Comparison of ENCODE assay signal across 8 cellular contexts in the genomic region with DNA sequence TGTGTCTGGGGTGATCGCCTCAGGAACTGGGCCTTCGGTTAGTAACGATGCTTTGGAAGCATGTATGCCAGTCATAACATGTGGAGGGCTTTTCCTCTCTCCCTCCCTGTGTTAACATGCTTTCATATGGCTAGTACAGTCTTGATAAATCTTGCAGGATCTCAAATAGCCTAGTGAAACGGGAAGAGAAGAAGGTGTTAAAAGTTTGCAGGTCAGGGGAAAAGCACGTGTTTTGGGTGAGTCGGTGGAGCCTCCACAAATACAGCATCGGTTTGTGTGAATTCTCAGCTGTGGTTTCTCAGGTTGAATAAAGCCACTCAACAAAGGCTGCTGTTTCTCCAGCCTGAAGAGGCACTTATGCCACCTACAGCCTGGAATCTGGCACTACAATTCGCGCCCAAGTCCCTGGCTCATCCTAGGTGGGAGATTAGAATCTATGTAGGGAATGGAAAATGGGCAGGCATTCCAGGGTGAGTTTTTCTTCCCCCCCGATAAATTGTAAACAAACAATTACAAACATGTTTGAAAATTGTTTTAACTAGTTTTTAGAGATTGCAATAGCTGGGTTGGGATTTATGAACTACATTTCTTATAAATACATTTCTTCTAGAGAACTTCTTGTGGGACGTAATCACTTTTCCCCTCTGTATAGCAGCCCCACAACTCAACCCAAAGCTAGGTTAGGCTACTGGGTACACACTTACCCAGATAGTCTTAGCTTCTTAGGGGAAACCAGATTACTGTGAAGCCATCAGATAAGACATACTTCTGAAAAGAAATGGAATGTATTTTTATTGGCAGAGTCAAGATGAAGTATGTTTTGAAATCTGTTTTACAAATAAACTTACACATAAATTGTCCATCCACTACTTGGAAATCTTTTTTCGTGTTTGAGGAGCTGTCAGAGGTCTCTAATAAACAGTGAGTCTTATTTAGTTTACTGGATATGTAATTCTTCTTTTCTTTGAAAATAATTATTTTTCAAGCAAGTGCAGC. TPM values are rescaled to one million over a fixed set of nuclear protein-coding genes. Genes with fewer than 3 reads are reported as not detected.
DNase-seq lines count a peak whose midpoint lies in the region; ATAC-seq and TF ChIP-seq lines count a peak whose summit lies in the region.

No MANE protein-coding gene starts in this region.

- no peak overlapping the region for H3K9ac ChIP-seq in adipocyte (ENCODE audit: low read length)

- DNase-seq in NCI-H1436 (lab: John Stamatoyannopoulos, UW) (peak; percentile 67), NCI-H1436 treated with DMSO at 0.1 percent for 48 hours (lab: John Stamatoyannopoulos, UW) (no peak), HuH-7 (ENCODE audit: low spot score) (peak; percentile 96), RPMI7951 (ENCODE audit: low read depth) (peak; percentile 63), adipocyte (ENCODE audit: low read depth) (peak; percentile 90), cardiac muscle cell (ENCODE audit: low read depth in 1 of 2, low spot score in 1 of 2) (peak; percentile 72 to 79), prostate gland (ENCODE audit: low spot score) (peak; percentile 55)

- no peak overlapping the region for H3K4me3 ChIP-seq in adipocyte (ENCODE audit: low read length)
- H3K4me3 ChIP-seq in cardiac muscle cell: no peak overlapping the region
- H3K4me3 ChIP-seq in prostate gland: no peak overlapping the region

- no peak for TF ChIP-seq POLR2A in prostate gland (IDR thresholded peaks at IDR 0.05)

- ATAC-seq in GM21723 (IDR thresholded peaks at IDR 0.05; ENCODE audit: unreplicated experiment): peak; percentile 97

- H3K9me3 ChIP-seq in adipocyte (ENCODE audit: control insufficient read depth, low read length) (no peaks in the 10 kb centered on the region), cardiac muscle cell (ENCODE audit: low read depth) (no peaks in the 10 kb centered on the region), prostate gland (no peaks in the 10 kb centered on the region)

- intact Hi-C loops in prostate gland (cut with DNase I): loop anchor here (10.0 kb wide), 1 partner anchor 1093 kb away; no protein-coding TSS in a partner anchor

- H3K27me3 ChIP-seq in adipocyte (replicated peaks; ENCODE audit: control insufficient read depth, insufficient read depth, low read length) (no peaks in the 10 kb centered on the region), cardiac muscle cell (no peaks in the 10 kb centered on the region), prostate gland (replicated peaks; ENCODE audit: insufficient read depth) (no peaks in the 10 kb centered on the region)

- 10% methylated on average over 12 of the region's 12 CpGs for WGBS in prostate gland

- peaks cover 6% of the 10 kb centered on the region for H3K4me1 ChIP-seq in adipocyte (ENCODE audit: control insufficient read depth, insufficient read depth, low read length)
- H3K4me1 ChIP-seq in cardiac muscle cell (ENCODE audit: low read depth): no peaks in the 10 kb centered on the region
- no peaks in the 10 kb centered on the region for H3K4me1 ChIP-seq in prostate gland (replicated peaks)

- H3K27ac ChIP-seq in cardiac muscle cell (no peak overlapping the region), prostate gland (no peak overlapping the region)

- H3K36me3 ChIP-seq in adipocyte (ENCODE audit: control insufficient read depth, insufficient read depth, low read length, severe bottlenecking) (no peaks in the 10 kb centered on the region), cardiac muscle cell (no peaks in the 10 kb centered on the region), prostate gland (no peaks in the 10 kb centered on the region)

- TF ChIP-seq CTCF in cardiac muscle cell (IDR thresholded peaks at IDR 0.05; ENCODE audit: low read depth, low read length) (peak; percentile 92), prostate gland (IDR thresholded peaks at IDR 0.05) (peak in 3 of 4 experiments; percentile 44 to 68 (median 62))

RNA-seq across cellular contexts. Expression of gene GLRX3, which starts 8.3 kb away (rescaled TPM):
- 135 and 152 TPM in 2 replicates for total RNA-seq in RPMI7951 (2014; rRNA removed; shearing (Covaris generic))
- total RNA-seq in cardiac muscle cell: 71.3 and 86.3 TPM in 2 replicates
- 109 and 168 TPM in 2 replicates for polyA plus RNA-seq in cardiac muscle cell
- 10 to 100 TPM; 32.6 to 40.7 TPM for total RNA-seq in prostate gland

RNA-seq across cellular contexts. Expression of gene C10orf143, which starts 17.3 kb away (rescaled TPM):
- 0.24 TPM in 1 of 2 replicates, not detected in the other for total RNA-seq in RPMI7951 (2014; rRNA removed; shearing (Covaris generic))
- total RNA-seq in cardiac muscle cell: 1.1 and 2.6 TPM in 2 replicates
- polyA plus RNA-seq in cardiac muscle cell: 1.5 and 5.7 TPM in 2 replicates
- total RNA-seq in prostate gland: 1 to 10 TPM; 5.1 to 5.6 TPM
